1 cellular context compared by ENCODE assay signal in genomic region chr3:171811059-171811912, GRCh38.
A peak's percentile ranks its signal among the peaks of the same experiment; 100 is the strongest.
TF ChIP-seq lines count a peak whose summit lies in the region.

No MANE protein-coding gene starts in this region.

TF ChIP-seq in K562, 482 proteins besides CTCF, POLR2A, EP300 and RAD21 (continued from another document):
- TF ChIP-seq AFF1 (IDR thresholded peaks at IDR 0.05; ENCODE audit: low read depth in 1 of 2, partially characterized antibody in 2 of 2) (peak; percentile 16 to 24), ZBTB9 (CRISPR knock-in tag; IDR thresholded peaks at IDR 0.05) (0 out of 2 replicates have a peak, but pooled peaks have one; percentile 28), GTF2E2 (tag; IDR thresholded peaks at IDR 0.05) (peak; percentile 53; the same call in 1 of the 2 replicates), ZNF395 (CRISPR knock-in tag; IDR thresholded peaks at IDR 0.05) (0 out of 2 replicates have a peak, but pooled peaks have one; percentile 23), HMBOX1 (IDR thresholded peaks at IDR 0.05) (peak; percentile 81), SMAD2 (IDR thresholded peaks at IDR 0.05; ENCODE audit: low read depth, low read length) (no peak), MTA1 (IDR thresholded peaks at IDR 0.05; ENCODE audit: borderline replicate concordance) (0 out of 2 replicates have a peak, but pooled peaks have one; percentile 13), RBM17 (IDR thresholded peaks at IDR 0.05; ENCODE audit: borderline replicate concordance, low read depth, low read length) (no peak), VEZF1 (CRISPR knock-in tag; IDR thresholded peaks at IDR 0.05) (peak; percentile 60), RCOR1 (IDR thresholded peaks at IDR 0.05; ENCODE audit: borderline replicate concordance in 1 of 2, low read depth in 2 of 2, low read length in 2 of 2) (0 out of 4 replicates have a peak, but pooled peaks of 1 of the 2 experiments have one; percentile 11), MAFF (IDR thresholded peaks at IDR 0.05; ENCODE audit: low read length) (no peak), FOXJ2 (tag; IDR thresholded peaks at IDR 0.05) (peak; percentile 60; the same call in 1 of the 2 replicates), NFXL1 (CRISPR knock-in tag; IDR thresholded peaks at IDR 0.05) (0 out of 2 replicates have a peak, but pooled peaks have one; percentile 29), FOSL1 (tag; conservative IDR thresholded peaks at IDR 0.05) (peak; percentile 96), NR2F6 (CRISPR knock-in tag; IDR thresholded peaks at IDR 0.05) (no peak), MYNN (IDR thresholded peaks at IDR 0.05) (no peak), MYNN (CRISPR knock-in tag; IDR thresholded peaks at IDR 0.05) (no peak), ZNF12 (CRISPR knock-in tag; IDR thresholded peaks at IDR 0.05) (no peak), USF1 (CRISPR knock-in tag; IDR thresholded peaks at IDR 0.05) (no peak), JUN (IDR thresholded peaks at IDR 0.05; ENCODE audit: borderline replicate concordance, low read depth, low read length) (peak; percentile 65; the same call in 1 of the 2 replicates), JUN (CRISPR knock-in tag; IDR thresholded peaks at IDR 0.05; ENCODE audit: borderline replicate concordance) (no peak), SIX5 (IDR thresholded peaks at IDR 0.05; ENCODE audit: borderline replicate concordance in 1 of 2, insufficient read depth in 1 of 2, low read depth in 1 of 2, low read length in 2 of 2) (no peak), ZNF165 (CRISPR knock-in tag; IDR thresholded peaks at IDR 0.05; ENCODE audit: borderline replicate concordance) (no peak), ZNF766 (CRISPR knock-in tag; conservative IDR thresholded peaks at IDR 0.05) (peak; percentile 23; the same call in 1 of the 2 replicates), CREM (IDR thresholded peaks at IDR 0.05; ENCODE audit: low read depth) (peak; percentile 10; the same call in 1 of the 2 replicates), ARID1B (IDR thresholded peaks at IDR 0.05) (peak; percentile 75; the same call in 1 of the 2 replicates), CBFA2T3 (IDR thresholded peaks at IDR 0.05) (no peak), DMBX1 (CRISPR knock-in tag; IDR thresholded peaks at IDR 0.05; ENCODE audit: borderline replicate concordance) (no peak), CREB1 (IDR thresholded peaks at IDR 0.05) (no peak), CREB1 (CRISPR knock-in tag; IDR thresholded peaks at IDR 0.05) (peak; percentile 29; the same call in 1 of the 2 replicates), PBX2 (CRISPR knock-in tag; IDR thresholded peaks at IDR 0.05; ENCODE audit: low read depth) (no peak), PBX2 (tag; conservative IDR thresholded peaks at IDR 0.05; ENCODE audit: low read depth) (peak; percentile 96), MCM3 (IDR thresholded peaks at IDR 0.05) (no peak), ATF1 (CRISPR knock-in tag; IDR thresholded peaks at IDR 0.05) (no peak), ATF1 (tag; IDR thresholded peaks at IDR 0.05) (peak; percentile 63; the same call in 1 of the 2 replicates), ZNF551 (CRISPR knock-in tag; IDR thresholded peaks at IDR 0.05) (no peak), YY1 (IDR thresholded peaks at IDR 0.05; ENCODE audit: borderline replicate concordance in 1 of 3, control insufficient read depth in 1 of 3, extremely low read depth in 1 of 3, insufficient read depth in 3 of 3, insufficient read length in 1 of 3, insufficient replicate concordance in 2 of 3, low read depth in 1 of 3, low read length in 2 of 3) (peak in 1 of 3 experiments; percentile 61), KLF6 (CRISPR knock-in tag; IDR thresholded peaks at IDR 0.05; ENCODE audit: borderline replicate concordance) (no peak), HDAC1 (IDR thresholded peaks at IDR 0.05) (peak in 1 of 2 experiments; percentile 10; a peak in 1 of 4 replicates)
